In the genomic region with DNA sequence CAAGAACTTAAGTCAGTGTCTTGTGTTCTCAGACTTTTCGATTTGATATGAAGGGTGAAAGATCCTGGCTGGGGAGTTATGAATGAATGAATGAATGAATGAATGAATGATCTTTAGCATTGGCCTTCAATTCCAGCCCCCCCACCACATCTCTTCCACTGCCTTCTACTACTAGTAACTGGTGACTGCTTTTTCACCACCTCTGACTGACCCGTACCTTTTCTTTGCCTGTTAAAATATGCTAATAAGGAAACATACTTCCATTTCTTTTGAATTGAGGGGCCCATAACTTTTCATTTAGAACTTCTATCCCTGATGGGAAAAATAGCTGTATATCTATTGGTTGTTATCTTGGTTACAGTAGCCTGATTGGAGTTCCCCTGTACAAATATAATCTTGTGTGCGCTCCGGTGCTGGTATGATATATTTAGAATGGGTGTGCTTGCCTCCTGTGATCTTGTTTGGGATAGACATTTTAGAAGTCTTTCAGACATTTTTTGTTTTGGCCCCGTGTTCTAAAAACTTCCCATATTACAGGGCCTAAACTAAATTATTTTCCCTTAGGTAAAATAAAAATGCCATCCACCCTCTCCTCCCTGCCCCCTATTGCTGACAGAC, we compare ENCODE assay signal across 7 cellular contexts. TPM values are rescaled to one million over a fixed set of nuclear protein-coding genes. Genes with fewer than 3 reads are reported as not detected.
A peak's percentile ranks its signal among the peaks of the same experiment; 100 is the strongest.
DNase-seq lines count a peak whose midpoint lies in the region; ATAC-seq and TF ChIP-seq lines count a peak whose summit lies in the region.

No MANE protein-coding gene starts in this region.

- TF ChIP-seq POLR2A in esophagus squamous epithelium (IDR thresholded peaks at IDR 0.05) = no peak

- no peaks in the 10 kb centered on the region for H3K9me3 ChIP-seq in SU-DHL-6 (ENCODE audit: insufficient read depth, low read length)
- H3K9me3 ChIP-seq in esophagus squamous epithelium = no peaks in the 10 kb centered on the region

- H3F3A ChIP-seq in SU-DHL-6 (ENCODE audit: insufficient read depth) = peaks cover 17% of the 10 kb centered on the region

- H3K9ac ChIP-seq in SU-DHL-6 (ENCODE audit: low read length) = peak overlapping the region; percentile 12; the same call in 1 of the 2 replicates

- WGBS in esophagus squamous epithelium, 2 donors = 37 to 52% methylated on average over 5 of the region's 5 CpGs

- intact Hi-C loops in esophagus squamous epithelium (cut with DNase I) = no loop called here

- no peaks in the 10 kb centered on the region for H3K27me3 ChIP-seq in HL-60 (ENCODE audit: insufficient read depth, poor library complexity, severe bottlenecking)
- no peaks in the 10 kb centered on the region for H3K27me3 ChIP-seq in SU-DHL-6 (ENCODE audit: low read length)
- no peaks in the 10 kb centered on the region for H3K27me3 ChIP-seq in esophagus squamous epithelium

- no peak overlapping the region for H3K4me3 ChIP-seq in HL-60 (replicated peaks; ENCODE audit: insufficient read depth, low read length)
- no peak overlapping the region for H3K4me3 ChIP-seq in SU-DHL-6 (ENCODE audit: insufficient read depth, low read length, poor library complexity, severe bottlenecking)
- H3K4me3 ChIP-seq in esophagus squamous epithelium = no peak overlapping the region
- no peak overlapping the region for H3K4me3 ChIP-seq in skin epidermis

- peaks cover 26 to 76% (median 53%) of the 10 kb centered on the region in 3 donors for H3K4me1 ChIP-seq in esophagus squamous epithelium

- no peak for DNase-seq in HL-60 (ENCODE audit: low read depth in 1 of 2, low spot score in 1 of 2)
- no peak for DNase-seq in esophagus squamous epithelium (lab: John Stamatoyannopoulos, UW)
- DNase-seq in 8988T = no peak
- no peak for DNase-seq in kidney glomerular epithelial cell (lab: John Stamatoyannopoulos, UW)

- H2AFZ ChIP-seq in SU-DHL-6 (ENCODE audit: low read depth, low read length, severe bottlenecking) = no peak overlapping the region

- H3K9me2 ChIP-seq in SU-DHL-6 (replicated peaks; ENCODE audit: insufficient read depth, low read length) = no peaks in the 10 kb centered on the region

- no peak for ATAC-seq in GM18870 (IDR thresholded peaks at IDR 0.05; ENCODE audit: unreplicated experiment)

- no peak for TF ChIP-seq CTCF in HL-60 (IDR thresholded peaks at IDR 0.05; ENCODE audit: insufficient read depth, low read length)
- no peak for TF ChIP-seq CTCF in SU-DHL-6 (IDR thresholded peaks at IDR 0.05; ENCODE audit: insufficient read depth, low read length, poor library complexity, severe bottlenecking)
- TF ChIP-seq CTCF in esophagus squamous epithelium (IDR thresholded peaks at IDR 0.05) = no peak

- no peaks in the 10 kb centered on the region for H3K36me3 ChIP-seq in SU-DHL-6 (ENCODE audit: low read length)
- no peaks in the 10 kb centered on the region for H3K36me3 ChIP-seq in esophagus squamous epithelium

- peak overlapping the region; percentile 75 for H3K27ac ChIP-seq in HL-60 (replicated peaks)
- H3K27ac ChIP-seq in SU-DHL-6 (ENCODE audit: low read depth, low read length) = peak overlapping the region; percentile 27
- H3K27ac ChIP-seq in esophagus squamous epithelium = peak overlapping the region; percentile 52 to 99 (median 96)
- peak overlapping the region in 19 of 21 experiments; percentile 18 to 99 (median 76) for H3K27ac ChIP-seq in skin epidermis

- H3K4me2 ChIP-seq in SU-DHL-6 (ENCODE audit: low read depth, low read length, poor library complexity, severe bottlenecking) = peak overlapping the region; percentile 50

- peaks cover 20% of the 10 kb centered on the region; the same call in 1 of the 2 replicates for H3K79me2 ChIP-seq in SU-DHL-6 (ENCODE audit: insufficient read depth, low read length)

- no peaks in the 10 kb centered on the region for H4K20me1 ChIP-seq in SU-DHL-6 (ENCODE audit: low read depth, low read length)

RNA-seq across cellular contexts. Expression of gene LYRM1, which starts 3.4 kb away (rescaled TPM):
- 10 to 100 TPM; 21.9 to 37.9 (median 34.3) TPM for total RNA-seq in esophagus squamous epithelium

RNA-seq across cellular contexts. Expression of gene DCUN1D3, which starts 3.8 kb away (rescaled TPM):
- total RNA-seq in esophagus squamous epithelium = 10 to 100 TPM; 14.5 to 37.2 (median 19.4) TPM

Comparison
In these comparisons a context has a peak if more than half of its experiments do, and no peak if none do; other contexts are left out.
1. H3K27ac ChIP-seq: peak in every context shown above with its lines; median percentile 96 in esophagus squamous epithelium; 76 in skin epidermis; 75 in HL-60; 27 in SU-DHL-6.